ENCODE assay signal across 23 cellular contexts in genomic region chr15:75019916-75020315, GRCh38.
"Had no signal": no experiment of that assay in that cellular context is flagged by ENCODE, and none has a peak within 500 bp of the region (broad histone marks: within the 10 kb centered on the region; RNA-seq: fewer than 3 reads in every experiment).

No MANE protein-coding gene starts in this region.

- H3K4me1 ChIP-seq: SJCRH30 had no signal

- ATAC-seq: activated CD4-positive, CD25-positive, alpha-beta regulatory T cell treated with anti-CD3 and anti-CD28 coated beads, Interleukin-2, amount 50 U/mL, for 24 hours; activated CD8-positive, alpha-beta T cell treated with anti-CD3 and anti-CD28 coated beads for 36 hours; activated naive CD4-positive, alpha-beta T cell treated with anti-CD3 and anti-CD28 coated beads, Interleukin-2, amount 50 U/mL, for 72 hours; activated naive CD8-positive, alpha-beta T cell treated with anti-CD3 and anti-CD28 coated beads, Interleukin-2, amount 50 U/mL, for 24 hours had no signal

- H3K27ac Mint-ChIP-seq: activated CD8-positive, alpha-beta T cell treated with anti-CD3 and anti-CD28 coated beads for 36 hours; activated naive CD8-positive, alpha-beta T cell treated with anti-CD3 and anti-CD28 coated beads, Interleukin-2, amount 50 U/mL, for 24 hours had no signal

- H3K4me2 ChIP-seq: SK-N-SH had no signal

- H3K9me2 ChIP-seq: SK-N-SH had no signal

- H3K27me3 Mint-ChIP-seq: activated CD8-positive, alpha-beta T cell treated with anti-CD3 and anti-CD28 coated beads for 36 hours; central memory CD8-positive, alpha-beta T cell had no signal

- H3K27ac ChIP-seq: Peyer's patch, RWPE1, SJCRH30, WERI-Rb-1 had no signal

- H3K4me3 ChIP-seq: Peyer's patch, SJCRH30 had no signal

- H3K36me3 ChIP-seq: Peyer's patch, SJCRH30 had no signal

- H3K9ac ChIP-seq: SK-N-SH had no signal

- H3K9me3 Mint-ChIP-seq: activated CD8-positive, alpha-beta T cell treated with anti-CD3 and anti-CD28 coated beads for 36 hours; activated naive CD4-positive, alpha-beta T cell treated with anti-CD3 and anti-CD28 coated beads, Interleukin-2, amount 50 U/mL, for 72 hours; activated naive CD8-positive, alpha-beta T cell treated with anti-CD3 and anti-CD28 coated beads, Interleukin-2, amount 50 U/mL, for 24 hours; brain; central memory CD8-positive, alpha-beta T cell had no signal

- H3K27me3 ChIP-seq: Peyer's patch, SJCRH30 had no signal

- H3K4me3 Mint-ChIP-seq: activated CD8-positive, alpha-beta T cell treated with anti-CD3 and anti-CD28 coated beads for 36 hours; activated naive CD8-positive, alpha-beta T cell treated with anti-CD3 and anti-CD28 coated beads, Interleukin-2, amount 50 U/mL, for 24 hours; brain; central memory CD8-positive, alpha-beta T cell had no signal

- H3K9me3 ChIP-seq: Peyer's patch, SJCRH30, SK-N-SH had no signal

- DNase-seq: activated CD4-positive, alpha-beta T cell treated with anti-CD3 and anti-CD28 coated beads for 4 hours; activated CD8-positive, alpha-beta memory T cell treated with anti-CD3 and anti-CD28 coated beads, Interleukin-2, amount 50 U/mL, for 4 hours; activated CD8-positive, alpha-beta T cell treated with anti-CD3 and anti-CD28 coated beads for 36 hours; activated naive CD8-positive, alpha-beta T cell treated with anti-CD3 and anti-CD28 coated beads, Interleukin-2, amount 50 U/mL, for 24 hours; amniotic stem cell; NCI-H1092; NCI-H1417; NCI-H2029; NCI-H2107; NCI-H510A treated with DMSO at 0.1 percent for 48 hours; NCI-H69; NK-92 treated with Interleukin-12 subunit alpha and Interleukin-12 subunit beta, amount 100 ng/mL, for 24 hours; Peyer's patch; Right ventricle myocardium superior; SJCRH30; SK-N-SH; T-helper 1 cell; WERI-Rb-1 had no signal
